In the genomic region with DNA sequence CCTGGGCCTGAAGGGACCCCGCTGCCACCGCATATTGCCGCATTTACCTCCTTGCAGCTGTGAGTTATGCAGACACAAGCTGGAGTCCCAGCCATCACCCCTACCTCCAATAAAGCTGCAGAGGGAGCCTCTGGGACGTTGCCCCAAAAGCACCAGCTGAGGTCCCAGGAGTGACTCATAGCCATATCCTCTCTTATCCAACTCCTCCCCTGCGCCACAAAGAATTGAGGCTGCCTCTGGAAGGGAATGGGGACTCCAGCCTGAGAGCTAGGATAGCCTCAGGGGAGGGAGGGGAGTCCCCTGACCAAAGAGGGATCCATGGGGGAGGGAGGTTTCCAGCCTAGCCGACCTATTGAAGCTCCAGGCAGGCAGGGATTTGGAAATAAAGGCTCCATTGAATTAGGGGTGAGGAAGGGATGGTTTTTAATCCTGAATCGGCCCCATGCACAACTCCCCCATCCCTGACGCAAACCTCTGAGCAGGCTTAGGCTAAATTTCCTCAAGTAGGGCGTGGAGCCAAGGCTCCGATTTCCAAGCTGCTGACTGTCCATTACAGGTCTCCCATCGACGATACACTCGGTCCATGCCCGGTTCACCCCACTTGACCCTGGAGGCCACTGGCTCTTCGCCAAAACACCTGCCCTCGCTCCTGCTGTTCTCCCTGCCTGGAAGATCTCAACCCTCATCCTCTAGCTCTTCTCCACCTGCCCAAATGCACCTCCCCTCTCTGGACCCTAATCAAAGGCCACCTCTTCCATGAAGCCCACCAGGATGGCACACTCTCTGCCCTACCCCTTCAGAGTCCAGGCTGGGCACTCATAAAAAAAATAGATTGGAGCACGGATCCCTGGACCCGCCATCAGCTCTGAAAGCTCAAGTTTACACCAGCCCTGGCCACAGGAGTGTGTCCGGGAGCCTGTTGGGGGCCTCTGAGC, we compare ENCODE assay signal across 12 cellular contexts. TPM values are rescaled to one million over a fixed set of nuclear protein-coding genes. Genes with fewer than 3 reads are reported as not detected.
DNase-seq lines count a peak whose midpoint lies in the region; TF ChIP-seq lines count a peak whose summit lies in the region.
"Had no signal": no experiment of that assay in that cellular context is flagged by ENCODE, and none has a peak within 500 bp of the region (broad histone marks: within the 10 kb centered on the region; RNA-seq: fewer than 3 reads in every experiment).

No MANE protein-coding gene starts in this region.

- H3K9ac ChIP-seq in ES-I3 (ENCODE audit: low read depth, low read length) (peak overlapping the region; percentile 19; the same call in 1 of the 2 replicates), neural progenitor cell (no peak overlapping the region)

- H3K79me2 ChIP-seq in neural progenitor cell (ENCODE audit: low read depth) = no peaks in the 10 kb centered on the region

- H3K36me3 Mint-ChIP-seq in neural progenitor cell = peaks cover 2% of the 10 kb centered on the region

- H3K4me1 ChIP-seq in ES-I3 (ENCODE audit: insufficient read depth, low read length) (peaks cover 17% of the 10 kb centered on the region), neural progenitor cell (peaks cover 34% of the 10 kb centered on the region), testis (peaks cover 4% of the 10 kb centered on the region), esophagus squamous epithelium (peaks cover 16 to 51% (median 28%) of the 10 kb centered on the region in 3 donors)

- peak overlapping the region; percentile 56 for H3K4me2 ChIP-seq in neural progenitor cell

- H3K9me3 Mint-ChIP-seq in neural progenitor cell = no peaks in the 10 kb centered on the region
- H3K9me3 Mint-ChIP-seq: central memory CD8-positive, alpha-beta T cell had no signal

- H3K4me3 Mint-ChIP-seq in neural progenitor cell = peak overlapping the region; percentile 71
- H3K4me3 Mint-ChIP-seq: central memory CD8-positive, alpha-beta T cell had no signal

- peaks cover 34% of the 10 kb centered on the region for H3K4me1 Mint-ChIP-seq in neural progenitor cell

- peak; percentile 57 for DNase-seq in NB4 (ENCODE audit: low read depth)
- DNase-seq in cardiac fibroblast (ENCODE audit: low read depth in 2 of 2) = peak; percentile 67 to 76
- peak; percentile 83 for DNase-seq in neural progenitor cell (ENCODE audit: low spot score)
- no peak for DNase-seq in testis
- no peak for DNase-seq in activated CD4-positive, alpha-beta T cell treated with anti-CD3 and anti-CD28 coated beads, Interleukin-2, amount 50 U/mL, for 4 hours
- DNase-seq in erythroblast (lab: John Stamatoyannopoulos, UW) = no peak
- no peak for DNase-seq in esophagus squamous epithelium (lab: John Stamatoyannopoulos, UW)
- DNase-seq: NCI-H1436 had no signal

- H3K27me3 ChIP-seq in neural progenitor cell (no peaks in the 10 kb centered on the region), testis (no peaks in the 10 kb centered on the region), esophagus squamous epithelium (no peaks in the 10 kb centered on the region)
- H3K27me3 ChIP-seq: neutrophil had no signal

- H3K36me3 ChIP-seq in ES-I3 (ENCODE audit: insufficient read depth, low read length) (no peaks in the 10 kb centered on the region), neural progenitor cell (no peaks in the 10 kb centered on the region), testis (ENCODE audit: low read depth, missing control alignments) (no peaks in the 10 kb centered on the region), esophagus squamous epithelium (peaks cover 0 to 74% (median 0%) of the 10 kb centered on the region in 3 donors)
- H3K36me3 ChIP-seq: neutrophil had no signal

- no peak for TF ChIP-seq POLR2A in NB4 (IDR thresholded peaks at IDR 0.05; ENCODE audit: extremely low read depth, insufficient read length)
- TF ChIP-seq POLR2A in testis (IDR thresholded peaks at IDR 0.05) = no peak
- no peak for TF ChIP-seq POLR2A in erythroblast (IDR thresholded peaks at IDR 0.05; ENCODE audit: low read length)
- TF ChIP-seq POLR2A in esophagus squamous epithelium (IDR thresholded peaks at IDR 0.05) = no peak

- H3K9me3 ChIP-seq in ES-I3 (ENCODE audit: control insufficient read depth, insufficient read depth, low read length) = no peaks in the 10 kb centered on the region
- H3K9me3 ChIP-seq in neural progenitor cell (ENCODE audit: low read depth) = no peaks in the 10 kb centered on the region
- no peaks in the 10 kb centered on the region for H3K9me3 ChIP-seq in testis
- no peaks in the 10 kb centered on the region for H3K9me3 ChIP-seq in esophagus squamous epithelium
- H3K9me3 ChIP-seq: neutrophil had no signal

- no peak overlapping the region for H2AFZ ChIP-seq in neural progenitor cell (replicated peaks)

- TF ChIP-seq CTCF in NB4 (IDR thresholded peaks at IDR 0.05; ENCODE audit: low read depth, low read length) (no peak), cardiac fibroblast (IDR thresholded peaks at IDR 0.05; ENCODE audit: low read depth, low read length) (peak; percentile 23), neural progenitor cell (IDR thresholded peaks at IDR 0.05) (no peak), testis (IDR thresholded peaks at IDR 0.05) (no peak), esophagus squamous epithelium (IDR thresholded peaks at IDR 0.05) (peak in 1 of 6 experiments; percentile 12)

- 59 to 73% methylated on average over 17 to 19 of the region's 19 CpGs for WGBS in testis, 2 donors
- WGBS in esophagus squamous epithelium, 2 donors = 40 to 49% methylated on average over 2 to 13 of the region's 19 CpGs

- H3K27ac Mint-ChIP-seq in neural progenitor cell = no peak overlapping the region

- H3K4me3 ChIP-seq in NB4 (ENCODE audit: low read depth, low read length) = no peak overlapping the region
- H3K4me3 ChIP-seq in cardiac fibroblast (replicated peaks in 1 of 2; ENCODE audit: low read depth in 2 of 2, low read length in 2 of 2) = no peak overlapping the region
- H3K4me3 ChIP-seq in neural progenitor cell = no peak overlapping the region
- H3K4me3 ChIP-seq in testis = no peak overlapping the region
- H3K4me3 ChIP-seq in esophagus squamous epithelium = no peak overlapping the region

- intact Hi-C loops in testis (cut with DNase I; ENCODE audit: low total_unique reads) = no loop called here
- intact Hi-C loops in esophagus squamous epithelium (cut with DNase I) = no loop called here

- H3F3A ChIP-seq in neural progenitor cell (ENCODE audit: low read depth) = peaks cover 17% of the 10 kb centered on the region

- no peaks in the 10 kb centered on the region for H4K20me1 ChIP-seq in neural progenitor cell (ENCODE audit: low read depth)

- H3K27me3 Mint-ChIP-seq in neural progenitor cell (ENCODE audit: insufficient read depth, low read depth) = peaks cover 20% of the 10 kb centered on the region

- H3K27ac ChIP-seq in neural progenitor cell (peak overlapping the region; percentile 8), testis (no peak overlapping the region), esophagus squamous epithelium (no peak overlapping the region)
- H3K27ac ChIP-seq: neutrophil had no signal

RNA-seq across cellular contexts. Expression of a gene that starts 27.5 kb away (rescaled TPM):
- total RNA-seq in neural progenitor cell (ENCODE audit: low replicate concordance) = 71.3 and 151 TPM in 2 replicates
- total RNA-seq in testis = 1 to 10 TPM; 1.3 to 1.8 TPM
- polyA plus RNA-seq in testis (ENCODE audit: insufficient read depth, low read depth, low replicate concordance) = 0.73 TPM
- 1 to 10 TPM; 3.6 to 7.2 (median 5.2) TPM for total RNA-seq in esophagus squamous epithelium

RNA-seq across cellular contexts. Expression of a gene that starts 36.9 kb away (rescaled TPM):
- total RNA-seq in neural progenitor cell (ENCODE audit: low replicate concordance) (0.37 and 2.3 TPM in 2 replicates), testis (1 to 10 TPM in 1 of 2 donors, under 1 TPM in 1; 0.37 to 1.0 TPM), esophagus squamous epithelium (not detected)
- polyA plus RNA-seq in testis (ENCODE audit: insufficient read depth, low read depth, low replicate concordance) = 0.49 TPM
- total RNA-seq: Right ventricle myocardium inferior had no signal

Comparison
In these comparisons a context has a peak if more than half of its experiments do, and no peak if none do; other contexts are left out.
1. DNase-seq: peak in NB4 (single experiment), cardiac fibroblast (2 of 2) and neural progenitor cell (single experiment); none in testis (single experiment), activated CD4-positive, alpha-beta T cell treated with anti-CD3 and anti-CD28 coated beads, Interleukin-2, amount 50 U/mL, for 4 hours (0 of 2), erythroblast (0 of 2) and esophagus squamous epithelium (single experiment).